9 cellular contexts compared by ENCODE assay signal in the genomic region with DNA sequence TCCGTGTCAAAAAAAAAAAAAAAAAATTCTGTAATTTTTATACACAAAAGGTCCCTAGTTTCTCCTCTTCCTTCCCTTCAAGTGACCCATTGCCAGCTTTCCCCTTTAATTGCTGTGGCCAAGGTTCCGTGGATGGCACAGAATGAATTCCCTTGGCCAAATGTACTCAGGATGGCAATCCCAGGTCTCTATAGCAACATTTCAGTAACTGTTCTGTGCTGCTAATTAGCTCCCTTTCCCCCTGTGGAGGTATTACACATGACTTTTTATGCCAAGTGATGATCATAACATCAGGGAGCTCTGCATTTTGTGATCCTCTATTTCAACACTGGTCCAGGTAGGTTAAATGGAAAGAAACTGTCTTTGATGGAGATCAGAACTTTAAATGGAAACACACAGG. TPM values are rescaled to one million over a fixed set of nuclear protein-coding genes. Genes with fewer than 3 reads are reported as not detected.
"Had no signal": no experiment of that assay in that cellular context is flagged by ENCODE, and none has a peak within 500 bp of the region (broad histone marks: within the 10 kb centered on the region; RNA-seq: fewer than 3 reads in every experiment).

A gene with protein sequence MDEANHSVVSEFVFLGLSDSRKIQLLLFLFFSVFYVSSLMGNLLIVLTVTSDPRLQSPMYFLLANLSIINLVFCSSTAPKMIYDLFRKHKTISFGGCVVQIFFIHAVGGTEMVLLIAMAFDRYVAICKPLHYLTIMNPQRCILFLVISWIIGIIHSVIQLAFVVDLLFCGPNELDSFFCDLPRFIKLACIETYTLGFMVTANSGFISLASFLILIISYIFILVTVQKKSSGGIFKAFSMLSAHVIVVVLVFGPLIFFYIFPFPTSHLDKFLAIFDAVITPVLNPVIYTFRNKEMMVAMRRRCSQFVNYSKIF (plus strand): TSS at position 301 of the 400 bp plus-strand sequence. CDS start 2,211 bp downstream, outside the sequence.

- DNase-seq: GDM1, GF-D8 had no signal

- ATAC-seq: GM12878 had no signal

- FAIRE-seq: G401.6, GM12878, GM12891, GM12892, GM18507, GM19239 had no signal

- H3K4me3 ChIP-seq: GM12878 had no signal

RNA-seq across cellular contexts. Expression of the gene that starts here (rescaled TPM):
- total RNA-seq: G401, GM12878 had no signal
- polyA plus RNA-seq: GM12878 had no signal
